Comparison of ENCODE assay signal across 1 cellular context in genomic region chr5:38382898-38383297, GRCh38.
A peak's percentile ranks its signal among the peaks of the same experiment; 100 is the strongest.
TF ChIP-seq lines count a peak whose summit lies in the region.

No MANE protein-coding gene starts in this region.

TF ChIP-seq in HEK293, 187 proteins besides CTCF, POLR2A, EP300 and RAD21 (continued from another document):
- TF ChIP-seq ZNF148 (tag by site-specific recombination; IDR thresholded peaks at IDR 0.05; ENCODE audit: borderline replicate concordance) (no peak), REST (tag by site-specific recombination; IDR thresholded peaks at IDR 0.05) (no peak), ZNF585B (tag by site-specific recombination; IDR thresholded peaks at IDR 0.05) (no peak), OSR2 (tag by site-specific recombination; IDR thresholded peaks at IDR 0.05) (no peak), ZNF19 (tag by site-specific recombination; IDR thresholded peaks at IDR 0.05; ENCODE audit: low read depth) (no peak), ZNF791 (tag by site-specific recombination; IDR thresholded peaks at IDR 0.05) (no peak), ZSCAN5A (tag by site-specific recombination; IDR thresholded peaks at IDR 0.05) (no peak), ZNF155 (tag by site-specific recombination; IDR thresholded peaks at IDR 0.05) (no peak), ZNF600 (tag by site-specific recombination; IDR thresholded peaks at IDR 0.05) (peak; percentile 78), ZFP41 (tag by site-specific recombination; IDR thresholded peaks at IDR 0.05; ENCODE audit: borderline replicate concordance) (no peak), ZNF10 (tag by site-specific recombination; IDR thresholded peaks at IDR 0.05) (no peak), ZNF133 (tag by site-specific recombination; IDR thresholded peaks at IDR 0.05) (no peak), ZBTB48 (tag by site-specific recombination; IDR thresholded peaks at IDR 0.05) (peak; percentile 95), ZSCAN16 (tag by site-specific recombination; IDR thresholded peaks at IDR 0.05) (no peak), ZNF184 (tag by site-specific recombination; IDR thresholded peaks at IDR 0.05) (no peak; the same call in 1 of the 2 replicates), SP7 (tag by site-specific recombination; IDR thresholded peaks at IDR 0.05) (peak; percentile 62; the same call in 1 of the 2 replicates), ZNF580 (tag by site-specific recombination; IDR thresholded peaks at IDR 0.05) (no peak), ZFHX2 (tag by site-specific recombination; conservative IDR thresholded peaks at IDR 0.05) (no peak), ZNF2 (tag by site-specific recombination; IDR thresholded peaks at IDR 0.05) (no peak), ZNF701 (tag by site-specific recombination; IDR thresholded peaks at IDR 0.05) (no peak), ZNF175 (tag by site-specific recombination; IDR thresholded peaks at IDR 0.05) (no peak), ZNF629 (tag by site-specific recombination; IDR thresholded peaks at IDR 0.05) (peak; percentile 38; the same call in 1 of the 2 replicates), MEIS1 (CRISPR knock-in tag; IDR thresholded peaks at IDR 0.05; ENCODE audit: borderline replicate concordance) (no peak), YY2 (tag by site-specific recombination; IDR thresholded peaks at IDR 0.05) (no peak), ZNF660 (tag by site-specific recombination; IDR thresholded peaks at IDR 0.05) (peak; percentile 72), MZF1 (tag by site-specific recombination; IDR thresholded peaks at IDR 0.05; ENCODE audit: borderline replicate concordance) (no peak), ZXDB (tag by site-specific recombination; IDR thresholded peaks at IDR 0.05) (no peak; the same call in 1 of the 2 replicates), ZNF518A (tag by site-specific recombination; conservative IDR thresholded peaks at IDR 0.05; ENCODE audit: low read depth) (peak; percentile 63), ZNF624 (tag by site-specific recombination; IDR thresholded peaks at IDR 0.05) (no peak)
- TF ChIP-seq, protein P1, sequence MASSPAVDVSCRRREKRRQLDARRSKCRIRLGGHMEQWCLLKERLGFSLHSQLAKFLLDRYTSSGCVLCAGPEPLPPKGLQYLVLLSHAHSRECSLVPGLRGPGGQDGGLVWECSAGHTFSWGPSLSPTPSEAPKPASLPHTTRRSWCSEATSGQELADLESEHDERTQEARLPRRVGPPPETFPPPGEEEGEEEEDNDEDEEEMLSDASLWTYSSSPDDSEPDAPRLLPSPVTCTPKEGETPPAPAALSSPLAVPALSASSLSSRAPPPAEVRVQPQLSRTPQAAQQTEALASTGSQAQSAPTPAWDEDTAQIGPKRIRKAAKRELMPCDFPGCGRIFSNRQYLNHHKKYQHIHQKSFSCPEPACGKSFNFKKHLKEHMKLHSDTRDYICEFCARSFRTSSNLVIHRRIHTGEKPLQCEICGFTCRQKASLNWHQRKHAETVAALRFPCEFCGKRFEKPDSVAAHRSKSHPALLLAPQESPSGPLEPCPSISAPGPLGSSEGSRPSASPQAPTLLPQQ (tag by site-specific recombination; IDR thresholded peaks at IDR 0.05): 0 out of 2 replicates have a peak, but pooled peaks have one; percentile 23
- TF ChIP-seq, protein P2, sequence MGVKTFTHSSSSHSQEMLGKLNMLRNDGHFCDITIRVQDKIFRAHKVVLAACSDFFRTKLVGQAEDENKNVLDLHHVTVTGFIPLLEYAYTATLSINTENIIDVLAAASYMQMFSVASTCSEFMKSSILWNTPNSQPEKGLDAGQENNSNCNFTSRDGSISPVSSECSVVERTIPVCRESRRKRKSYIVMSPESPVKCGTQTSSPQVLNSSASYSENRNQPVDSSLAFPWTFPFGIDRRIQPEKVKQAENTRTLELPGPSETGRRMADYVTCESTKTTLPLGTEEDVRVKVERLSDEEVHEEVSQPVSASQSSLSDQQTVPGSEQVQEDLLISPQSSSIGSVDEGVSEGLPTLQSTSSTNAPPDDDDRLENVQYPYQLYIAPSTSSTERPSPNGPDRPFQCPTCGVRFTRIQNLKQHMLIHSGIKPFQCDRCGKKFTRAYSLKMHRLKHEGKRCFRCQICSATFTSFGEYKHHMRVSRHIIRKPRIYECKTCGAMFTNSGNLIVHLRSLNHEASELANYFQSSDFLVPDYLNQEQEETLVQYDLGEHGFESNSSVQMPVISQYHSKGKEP (tag by site-specific recombination; IDR thresholded peaks at IDR 0.05): no peak
TF ChIP-seq in HEK293: peak in this region for 16.
